26 cellular contexts compared by ENCODE assay signal in the genomic region with DNA sequence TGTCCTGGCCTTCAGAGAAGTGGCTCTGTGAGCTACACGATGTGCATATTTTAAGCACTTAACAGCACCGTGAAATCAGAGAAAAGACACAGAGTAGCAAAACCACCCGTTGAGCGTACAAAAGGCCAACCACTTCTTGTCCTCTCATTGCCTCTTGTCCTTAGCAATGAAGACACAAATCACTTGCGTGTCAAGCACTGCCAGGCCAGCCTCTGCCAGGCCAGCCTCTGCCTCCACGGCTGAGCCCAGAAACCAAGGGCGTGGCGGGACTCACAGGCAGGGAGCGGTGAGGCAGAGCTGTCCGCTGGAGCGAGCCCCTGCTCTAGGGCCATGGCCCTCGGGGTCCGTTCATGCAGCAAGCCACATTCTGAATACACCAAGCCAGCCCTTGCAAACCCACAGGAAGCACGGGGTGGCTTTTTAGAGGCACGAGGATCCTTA. TPM values are rescaled to one million over a fixed set of nuclear protein-coding genes. Genes with fewer than 3 reads are reported as not detected.
DNase-seq lines count a peak whose midpoint lies in the region; ATAC-seq, FAIRE-seq and TF ChIP-seq lines count a peak whose summit lies in the region.
"Had no signal": no experiment of that assay in that cellular context is flagged by ENCODE, and none has a peak within 500 bp of the region (broad histone marks: within the 10 kb centered on the region; RNA-seq: fewer than 3 reads in every experiment).

No MANE protein-coding gene starts in this region.

- no peak for DNase-seq in GM23338 (ENCODE audit: low spot score)
- DNase-seq in NCI-H2029 (lab: John Stamatoyannopoulos, UW) = peak; percentile 39
- peak; percentile 66 for DNase-seq in kidney
- no peak for DNase-seq in stimulated activated naive B cell treated with anti-CD40 and anti-IgM and Interleukin-4, amounts not matched to agents 10 μg/mL and 1 μg/mL and 100 μg/mL, for 72 hours
- no peak for DNase-seq in A172 (ENCODE audit: low spot score)
- DNase-seq in GOT3 (lab: John Stamatoyannopoulos, UW) = no peak
- DNase-seq: activated CD4-positive, CD25-positive, alpha-beta regulatory T cell treated with anti-CD3 and anti-CD28 coated beads, Interleukin-2, amount 50 U/mL, for 72 hours; activated T-cell treated with anti-CD3 and anti-CD28 coated beads, Interleukin-2, amount 50 U/mL, for 48 hours; foreskin melanocyte; kidney glomerular epithelial cell; NCI-H1694 treated with DMSO at 0.1 percent for 48 hours; NCI-H524; stimulated activated CD4-positive, alpha-beta T cell treated with anti-CD3 and anti-CD28 coated beads, Interleukin-4, amount 100 ng/mL, for 24 hours; stimulated activated naive CD8-positive, alpha-beta T cell treated with anti-CD3 and anti-CD28 coated beads, Interleukin-15, amount 100 ng/mL, for 72 hours had no signal

- H3K4me3 Mint-ChIP-seq in GM23338 = no peak overlapping the region; the same call in 2 of the 3 replicates
- no peak overlapping the region for H3K4me3 Mint-ChIP-seq in stimulated activated naive B cell treated with anti-CD40 and anti-IgM and Interleukin-4, amounts not matched to agents 10 μg/mL and 1 μg/mL and 100 μg/mL, for 72 hours
- H3K4me3 Mint-ChIP-seq: activated naive CD4-positive, alpha-beta T cell treated with anti-CD3 and anti-CD28 coated beads, Interleukin-2, amount 50 U/mL, for 24 hours; central memory CD8-positive, alpha-beta T cell; IgD-negative memory B cell; mesothelial cell of epicardium; neural crest cell; stimulated activated naive CD8-positive, alpha-beta T cell treated with anti-CD3 and anti-CD28 coated beads, Interleukin-15, amount 100 ng/mL, for 72 hours had no signal

- intact Hi-C loops in kidney (cut with DNase I) = no loop called here

- H3K36me3 Mint-ChIP-seq in GM23338 (ENCODE audit: low read depth) = peaks cover 2% of the 10 kb centered on the region; the same call in 2 of the 3 replicates
- no peaks in the 10 kb centered on the region for H3K36me3 Mint-ChIP-seq in stimulated activated naive B cell treated with anti-CD40 and anti-IgM and Interleukin-4, amounts not matched to agents 10 μg/mL and 1 μg/mL and 100 μg/mL, for 72 hours
- H3K36me3 Mint-ChIP-seq: activated naive CD4-positive, alpha-beta T cell treated with anti-CD3 and anti-CD28 coated beads, Interleukin-2, amount 50 U/mL, for 24 hours; IgD-negative memory B cell; mesothelial cell of epicardium had no signal

- no peaks in the 10 kb centered on the region for H3K9me3 ChIP-seq in kidney (ENCODE audit: control insufficient read depth in 1 of 2, low read length in 2 of 2)
- H3K9me3 ChIP-seq: upper lobe of left lung had no signal

- peaks cover 32% of the 10 kb centered on the region for H3K27me3 Mint-ChIP-seq in GM23338 (ENCODE audit: insufficient read depth, low read depth, poor library complexity)
- peaks cover 41 to 48% of the 10 kb centered on the region in 2 donors for H3K27me3 Mint-ChIP-seq in stimulated activated naive B cell treated with anti-CD40 and anti-IgM and Interleukin-4, amounts not matched to agents 10 μg/mL and 1 μg/mL and 100 μg/mL, for 72 hours
- H3K27me3 Mint-ChIP-seq: activated naive CD4-positive, alpha-beta T cell treated with anti-CD3 and anti-CD28 coated beads, Interleukin-2, amount 50 U/mL, for 24 hours had no signal

- no peak overlapping the region for H3K4me3 ChIP-seq in GM23338
- no peak overlapping the region for H3K4me3 ChIP-seq in kidney (ENCODE audit: low read length in 2 of 2)
- H3K4me3 ChIP-seq: smooth muscle cell, upper lobe of left lung had no signal

- H3K27ac ChIP-seq in GM23338 (ENCODE audit: low read depth) (peak overlapping the region; percentile 21; the same call in 1 of the 2 replicates), kidney (ENCODE audit: low read depth in 2 of 2, low read length in 2 of 2) (no peak overlapping the region)
- H3K27ac ChIP-seq: HL-60, upper lobe of left lung had no signal

- H3F3A ChIP-seq in GM23338 (replicated peaks; ENCODE audit: low read depth) = 0 out of 2 replicates have a peak, but pooled peaks cover 5% of the 10 kb centered on the region

- H3K36me3 ChIP-seq in GM23338 (ENCODE audit: insufficient read depth) (no peaks in the 10 kb centered on the region), kidney (ENCODE audit: control insufficient read depth in 1 of 2, insufficient read depth in 2 of 2, low read length in 2 of 2) (no peaks in the 10 kb centered on the region)
- H3K36me3 ChIP-seq: upper lobe of left lung had no signal

- H3K27ac Mint-ChIP-seq in GM23338 = peak overlapping the region; percentile 37; the same call in 1 of the 2 replicates
- H3K27ac Mint-ChIP-seq in stimulated activated naive B cell treated with anti-CD40 and anti-IgM and Interleukin-4, amounts not matched to agents 10 μg/mL and 1 μg/mL and 100 μg/mL, for 72 hours = no peak overlapping the region
- H3K27ac Mint-ChIP-seq: activated naive CD4-positive, alpha-beta T cell treated with anti-CD3 and anti-CD28 coated beads, Interleukin-2, amount 50 U/mL, for 24 hours; IgD-negative memory B cell; mesothelial cell of epicardium; stimulated activated naive CD8-positive, alpha-beta T cell treated with anti-CD3 and anti-CD28 coated beads, Interleukin-15, amount 100 ng/mL, for 72 hours had no signal

- H4K20me1 ChIP-seq in GM23338 (replicated peaks; ENCODE audit: insufficient read depth) = no peaks in the 10 kb centered on the region

- no peaks in the 10 kb centered on the region for H3K9me2 ChIP-seq in GM23338 (ENCODE audit: insufficient read depth)

- H3K79me2 ChIP-seq in GM23338 (replicated peaks; ENCODE audit: insufficient read depth) = no peaks in the 10 kb centered on the region

- no peak for FAIRE-seq in kidney (lab: Jason Lieb, UNC)
- FAIRE-seq: astrocyte, G401.6 had no signal

- peak overlapping the region; percentile 20; the same call in 1 of the 2 replicates for H2AFZ ChIP-seq in GM23338

- H3K9ac ChIP-seq in kidney (ENCODE audit: low read length in 2 of 2) = no peak overlapping the region

- H3K9me3 Mint-ChIP-seq in GM23338 = no peaks in the 10 kb centered on the region; the same call in 2 of the 3 replicates
- no peaks in the 10 kb centered on the region for H3K9me3 Mint-ChIP-seq in stimulated activated naive B cell treated with anti-CD40 and anti-IgM and Interleukin-4, amounts not matched to agents 10 μg/mL and 1 μg/mL and 100 μg/mL, for 72 hours
- H3K9me3 Mint-ChIP-seq: activated naive CD4-positive, alpha-beta T cell treated with anti-CD3 and anti-CD28 coated beads, Interleukin-2, amount 50 U/mL, for 24 hours; central memory CD8-positive, alpha-beta T cell; IgD-negative memory B cell; mesothelial cell of epicardium; neural crest cell; stimulated activated naive CD8-positive, alpha-beta T cell treated with anti-CD3 and anti-CD28 coated beads, Interleukin-15, amount 100 ng/mL, for 72 hours had no signal

- peaks cover 55% of the 10 kb centered on the region for H3K4me1 Mint-ChIP-seq in GM23338
- peaks cover 7 to 39% of the 10 kb centered on the region in 2 donors for H3K4me1 Mint-ChIP-seq in stimulated activated naive B cell treated with anti-CD40 and anti-IgM and Interleukin-4, amounts not matched to agents 10 μg/mL and 1 μg/mL and 100 μg/mL, for 72 hours

- TF ChIP-seq CTCF in GM23338 (conservative IDR thresholded peaks at IDR 0.05; ENCODE audit: low read depth in 2 of 2) (no peak), kidney (IDR thresholded peaks at IDR 0.05; ENCODE audit: borderline replicate concordance, extremely low read depth, insufficient read depth) (no peak)

- 0 out of 2 replicates have a peak overlapping the region, but pooled peaks have one; percentile 1 for H3K4me2 ChIP-seq in GM23338
- H3K4me2 ChIP-seq: smooth muscle cell had no signal

- H3K4me1 ChIP-seq in GM23338 (ENCODE audit: insufficient read depth) (peaks cover 39% of the 10 kb centered on the region), kidney (ENCODE audit: control insufficient read depth in 1 of 2, insufficient read depth in 1 of 2, low read depth in 1 of 2, low read length in 2 of 2) (peaks cover 0 to 2% of the 10 kb centered on the region in 2 donors)

- no peaks in the 10 kb centered on the region for H3K27me3 ChIP-seq in GM23338 (ENCODE audit: insufficient read depth)
- H3K27me3 ChIP-seq: upper lobe of left lung had no signal

- no peak for ATAC-seq in GM23338
- peak; percentile 47 to 58 for ATAC-seq in stimulated activated naive B cell treated with anti-CD40 and anti-IgM and Interleukin-4, amounts not matched to agents 10 μg/mL and 1 μg/mL and 100 μg/mL, for 72 hours (replicated peaks)
- ATAC-seq in GM21786 (IDR thresholded peaks at IDR 0.05; ENCODE audit: unreplicated experiment) = no peak
- ATAC-seq: stimulated activated naive CD8-positive, alpha-beta T cell treated with anti-CD3 and anti-CD28 coated beads, Interleukin-15, amount 100 ng/mL, for 72 hours had no signal

TF ChIP-seq in GM23338, 12 proteins besides CTCF, POLR2A, EP300 and RAD21:
- no peak for TF ChIP-seq POLR2AphosphoS5 (IDR thresholded peaks at IDR 0.05; ENCODE audit: low read depth)
- TF ChIP-seq, protein P1, sequence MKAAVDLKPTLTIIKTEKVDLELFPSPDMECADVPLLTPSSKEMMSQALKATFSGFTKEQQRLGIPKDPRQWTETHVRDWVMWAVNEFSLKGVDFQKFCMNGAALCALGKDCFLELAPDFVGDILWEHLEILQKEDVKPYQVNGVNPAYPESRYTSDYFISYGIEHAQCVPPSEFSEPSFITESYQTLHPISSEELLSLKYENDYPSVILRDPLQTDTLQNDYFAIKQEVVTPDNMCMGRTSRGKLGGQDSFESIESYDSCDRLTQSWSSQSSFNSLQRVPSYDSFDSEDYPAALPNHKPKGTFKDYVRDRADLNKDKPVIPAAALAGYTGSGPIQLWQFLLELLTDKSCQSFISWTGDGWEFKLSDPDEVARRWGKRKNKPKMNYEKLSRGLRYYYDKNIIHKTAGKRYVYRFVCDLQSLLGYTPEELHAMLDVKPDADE (IDR thresholded peaks at IDR 0.05) = no peak
- TF ChIP-seq CREB1 (CRISPR knock-in tag; IDR thresholded peaks at IDR 0.05; ENCODE audit: low read depth) = no peak
- TF ChIP-seq EZH2 (IDR thresholded peaks at IDR 0.05; ENCODE audit: low read depth, unreplicated experiment) = no peak
TF ChIP-seq in GM23338: peak in this region for 0.

RNA-seq across cellular contexts. Expression of gene MUC4, which starts 4.0 kb away (rescaled TPM):
- total RNA-seq in GM23338 (2014; rRNA removed; shearing (Covaris generic)) = 1.3 and 1.6 TPM in 2 replicates
- polyA plus RNA-seq in GM23338 (2016; fragmentation: Nextera tagmentation; extraction: Ambion mirVana) (0.80 and 1.3 TPM in 2 replicates), kidney (ENCODE audit: insufficient read depth, low read depth, low replicate concordance) (not detected)
- 0.19 TPM for total RNA-seq in kidney
- not detected in 2 replicates for total RNA-seq in A172 (2014; rRNA removed; shearing (Covaris generic))
- total RNA-seq: neural crest cell, pulmonary artery endothelial cell, smooth muscle cell had no signal
- polyA plus RNA-seq: smooth muscle cell had no signal

Comparison
In these comparisons a context has a peak if more than half of its experiments do, and no peak if none do; other contexts are left out.
1. ATAC-seq: peak in stimulated activated naive B cell treated with anti-CD40 and anti-IgM and Interleukin-4, amounts not matched to agents 10 μg/mL and 1 μg/mL and 100 μg/mL, for 72 hours (2 of 2); none in GM23338 (single experiment) and GM21786 (single experiment).
2. DNase-seq: peak in NCI-H2029 (single experiment) and kidney (single experiment); none in GM23338 (single experiment), stimulated activated naive B cell treated with anti-CD40 and anti-IgM and Interleukin-4, amounts not matched to agents 10 μg/mL and 1 μg/mL and 100 μg/mL, for 72 hours (single experiment), A172 (single experiment) and GOT3 (single experiment).